In the genomic region with DNA sequence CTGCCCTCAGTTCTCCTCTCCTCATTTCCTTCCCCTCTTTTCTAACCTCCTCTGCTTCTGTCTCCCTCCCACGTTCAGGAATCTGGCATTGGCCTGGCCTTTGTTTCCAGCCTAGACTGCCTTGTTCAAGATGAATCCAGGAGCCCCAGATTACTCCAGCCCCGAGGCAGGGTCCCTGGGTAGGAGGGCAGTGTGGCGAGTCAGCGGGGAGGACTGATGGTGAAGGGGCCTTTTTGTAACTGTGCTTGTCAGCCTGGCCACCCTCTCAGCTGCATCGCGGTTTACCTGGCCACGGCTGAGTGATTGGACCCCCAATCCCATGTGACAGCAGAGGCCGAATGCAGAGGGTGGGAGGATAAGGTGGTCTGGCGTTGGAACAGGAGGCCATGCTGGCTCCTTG, we compare ENCODE assay signal across 19 cellular contexts.
A peak's percentile ranks its signal among the peaks of the same experiment; 100 is the strongest.
DNase-seq lines count a peak whose midpoint lies in the region; ATAC-seq, FAIRE-seq and TF ChIP-seq lines count a peak whose summit lies in the region.
"Had no signal": no experiment of that assay in that cellular context is flagged by ENCODE, and none has a peak within 500 bp of the region (broad histone marks: within the 10 kb centered on the region; RNA-seq: fewer than 3 reads in every experiment).

No MANE protein-coding gene starts in this region.

- H2AK5ac ChIP-seq in H1 (ENCODE audit: low read depth, low read length) (no peak overlapping the region), neuronal stem cell (ENCODE audit: low read depth, low read length) (peak overlapping the region; percentile 1)

- DNase-seq in ELF-1 (ENCODE audit: low read depth, low spot score) (peak; percentile 9), H1 (ENCODE audit: low read depth in 1 of 2, low spot score in 2 of 2) (no peak), kidney (peak; percentile 26), neuronal stem cell (ENCODE audit: low spot score) (no peak), kidney tubule cell (ENCODE audit: low spot score) (no peak), right cardiac atrium (no peak), brain microvascular endothelial cell (no peak)
- DNase-seq: 8988T; C1 segment of cervical spinal cord; Calu3; CD4-positive, alpha-beta memory T cell; COR-L47; DND-41; GDM1; GOT3; H7; HCEC 1CT had no signal

- H2BK12ac ChIP-seq in H1 (ENCODE audit: low read depth, low read length), result peak overlapping the region; percentile 29; the same call in 1 of the 2 replicates
- no peak overlapping the region for H2BK12ac ChIP-seq in neuronal stem cell (ENCODE audit: low read length)

- H3K9me3 ChIP-seq in H1 (ENCODE audit: insufficient read depth in 2 of 2, low read depth in 1 of 2, low read length in 1 of 2) (peaks cover 10 to 11% of the 10 kb centered on the region in 2 experiments; a peak in 2 of 4 replicates), kidney (ENCODE audit: control insufficient read depth in 1 of 2, low read length in 2 of 2) (peaks cover 0 to 8% of the 10 kb centered on the region in 2 donors), neuronal stem cell (replicated peaks in 1 of 2; ENCODE audit: control insufficient read depth in 2 of 2, insufficient read depth in 1 of 2, low read depth in 1 of 2, low read length in 2 of 2) (peaks cover 0 to 9% of the 10 kb centered on the region in 2 donors), right cardiac atrium (ENCODE audit: control insufficient read depth, low read length) (no peaks in the 10 kb centered on the region)

- H3K56ac ChIP-seq in H1 (replicated peaks; ENCODE audit: insufficient read length, low read depth, low read length), result no peak overlapping the region

- no peaks in the 10 kb centered on the region for H3K23me2 ChIP-seq in H1 (ENCODE audit: low read depth, low read length)

- H2BK20ac ChIP-seq in H1 (ENCODE audit: low read length), result no peak overlapping the region

- H2BK120ac ChIP-seq in H1 (replicated peaks; ENCODE audit: low read depth, low read length) (no peak overlapping the region), neuronal stem cell (ENCODE audit: low read depth, low read length) (no peak overlapping the region)

- TF ChIP-seq RAD21 in H1 (IDR thresholded peaks at IDR 0.05 in 1 of 2, conservative IDR thresholded peaks at IDR 0.05 in 1 of 2; ENCODE audit: low read depth in 2 of 2, low read length in 2 of 2), result no peak

- no peak overlapping the region for H3K18ac ChIP-seq in H1 (ENCODE audit: extremely low read depth, low read length)
- H3K18ac ChIP-seq in neuronal stem cell (ENCODE audit: low read length), result peak overlapping the region; percentile 41

- H3K4me1 ChIP-seq in H1 (replicated peaks in 1 of 4; ENCODE audit: control insufficient read depth in 3 of 4, insufficient read depth in 4 of 4, low read length in 3 of 4) (peaks cover 0 to 5% (median 0%) of the 10 kb centered on the region in 4 experiments; a peak in 2 of 7 replicates), kidney (ENCODE audit: control insufficient read depth in 1 of 2, insufficient read depth in 1 of 2, low read depth in 1 of 2, low read length in 2 of 2) (peaks cover 0 to 2% of the 10 kb centered on the region in 2 donors), neuronal stem cell (ENCODE audit: control insufficient read depth in 2 of 2, insufficient read depth in 1 of 2, low read depth in 1 of 2, low read length in 2 of 2) (no peaks in the 10 kb centered on the region), right cardiac atrium (ENCODE audit: control insufficient read depth, insufficient read depth, low read length) (no peaks in the 10 kb centered on the region)

- CTCF ChIA-PET in H1 (lab: Charles Lee; ENCODE audit: partially characterized antibody), result interaction anchor here (1.3 kb wide), 1 partner anchor 46 kb away, joined by 3 read pairs; no protein-coding TSS in a partner anchor

- intact Hi-C loops in kidney (cut with DNase I) (no loop called here), right cardiac atrium (cut with DNase I) (no loop called here)

- in situ Hi-C loops in brain microvascular endothelial cell (cut with HindIII; ENCODE audit: low pct_ligation_motif_present, low sequenced_read_pairs), result no loop called here

- H3K27me3 ChIP-seq in H1 (replicated peaks in 1 of 4; ENCODE audit: control insufficient read depth in 3 of 4, extremely low read depth in 1 of 4, insufficient read depth in 3 of 4, low read length in 3 of 4) (no peaks in the 10 kb centered on the region), neuronal stem cell (ENCODE audit: control insufficient read depth in 3 of 3, insufficient read depth in 3 of 3, low read depth in 1 of 3, low read length in 3 of 3) (peaks cover 0 to 17% (median 0%) of the 10 kb centered on the region in 3 experiments), right cardiac atrium (ENCODE audit: control insufficient read depth, insufficient read depth) (no peaks in the 10 kb centered on the region), brain microvascular endothelial cell (replicated peaks) (no peaks in the 10 kb centered on the region)

- POLR2A ChIA-PET in H1 (lab: Charles Lee; ENCODE audit: partially characterized antibody), result no interaction called here

- FAIRE-seq in H1 (lab: Jason Lieb, UNC) (no peak), kidney (lab: Jason Lieb, UNC) (no peak)
- FAIRE-seq: GM12878 had no signal

- no peak for ATAC-seq in right cardiac atrium
- no peak for ATAC-seq in GM21717 (IDR thresholded peaks at IDR 0.05; ENCODE audit: unreplicated experiment)
- ATAC-seq: GM12878 had no signal

- no peak overlapping the region for H3K23ac ChIP-seq in H1 (ENCODE audit: insufficient read length)
- no peak overlapping the region for H3K23ac ChIP-seq in neuronal stem cell (ENCODE audit: low read depth, low read length, poor library complexity)

- H3K27ac ChIP-seq in H1 (ENCODE audit: low read depth, low read length), result no peak overlapping the region
- no peak overlapping the region for H3K27ac ChIP-seq in kidney (ENCODE audit: low read depth in 2 of 2, low read length in 2 of 2)
- no peak overlapping the region for H3K27ac ChIP-seq in neuronal stem cell (replicated peaks; ENCODE audit: low read length)
- H3K27ac ChIP-seq in right cardiac atrium (ENCODE audit: low read length), result no peak overlapping the region
- H3K27ac ChIP-seq in brain microvascular endothelial cell, result no peak overlapping the region

- no peaks in the 10 kb centered on the region for H3K79me1 ChIP-seq in H1 (ENCODE audit: low read depth, low read length)
- no peaks in the 10 kb centered on the region for H3K79me1 ChIP-seq in neuronal stem cell (ENCODE audit: low read depth, low read length)

- H3K4me3 ChIP-seq in H1 (ENCODE audit: extremely low read depth in 1 of 4, insufficient read depth in 2 of 4, low read depth in 3 of 4, low read length in 4 of 4) (no peak overlapping the region), kidney (ENCODE audit: low read length in 2 of 2) (no peak overlapping the region), neuronal stem cell (ENCODE audit: low read length in 2 of 2) (no peak overlapping the region), right cardiac atrium (ENCODE audit: low read length) (no peak overlapping the region), brain microvascular endothelial cell (ENCODE audit: low read depth, low read length) (no peak overlapping the region)
- H3K4me3 ChIP-seq: GM12878 had no signal

- H3K79me2 ChIP-seq in H1 (ENCODE audit: control insufficient read depth in 1 of 2, insufficient read depth in 2 of 2, low read length in 2 of 2), result no peaks in the 10 kb centered on the region

- H2BK15ac ChIP-seq in H1 (ENCODE audit: low read length) (peak overlapping the region; percentile 92; the same call in 1 of the 2 replicates), neuronal stem cell (ENCODE audit: low read length) (no peak overlapping the region)

- H3K14ac ChIP-seq in H1 (ENCODE audit: insufficient read length), result no peak overlapping the region
- H3K14ac ChIP-seq in neuronal stem cell (ENCODE audit: low read length), result no peak overlapping the region

- TF ChIP-seq POLR2A in H1 (IDR thresholded peaks at IDR 0.05; ENCODE audit: control extremely low read depth in 1 of 2, low read depth in 2 of 2, low read length in 2 of 2), result no peak

- H3K36me3 ChIP-seq in H1 (ENCODE audit: control insufficient read depth in 2 of 4, insufficient read depth in 4 of 4, low read length in 3 of 4) (no peaks in the 10 kb centered on the region), kidney (ENCODE audit: control insufficient read depth in 1 of 2, insufficient read depth in 2 of 2, low read length in 2 of 2) (no peaks in the 10 kb centered on the region), neuronal stem cell (replicated peaks in 1 of 2; ENCODE audit: control insufficient read depth in 2 of 2, insufficient read depth in 2 of 2, low read length in 2 of 2) (no peaks in the 10 kb centered on the region), brain microvascular endothelial cell (replicated peaks) (no peaks in the 10 kb centered on the region)

- H2BK5ac ChIP-seq in H1 (ENCODE audit: low read depth, low read length), result no peak overlapping the region
- H2BK5ac ChIP-seq in neuronal stem cell (ENCODE audit: low read length), result no peak overlapping the region

- H4K8ac ChIP-seq in H1 (ENCODE audit: extremely low read depth, insufficient read depth, low read length) (peak overlapping the region; percentile 58; the same call in 1 of the 2 replicates), neuronal stem cell (ENCODE audit: low read depth, low read length) (no peak overlapping the region)

- no peak overlapping the region for H3K9ac ChIP-seq in H1 (replicated peaks in 1 of 4; ENCODE audit: extremely low read depth in 1 of 4, low read depth in 3 of 4, low read length in 3 of 4)
- H3K9ac ChIP-seq in kidney (ENCODE audit: low read length in 2 of 2), result no peak overlapping the region
- H3K9ac ChIP-seq in neuronal stem cell (ENCODE audit: low read depth, low read length, poor library complexity), result no peak overlapping the region

- no peak overlapping the region for H4K5ac ChIP-seq in H1 (ENCODE audit: insufficient read length, low read depth, low read length)

- TF ChIP-seq CTCF in H1 (IDR thresholded peaks at IDR 0.05; ENCODE audit: control extremely low read depth in 1 of 3, insufficient read depth in 1 of 3, low read depth in 1 of 3, low read length in 3 of 3) (no peak), kidney (IDR thresholded peaks at IDR 0.05; ENCODE audit: borderline replicate concordance, extremely low read depth, insufficient read depth) (no peak), brain microvascular endothelial cell (IDR thresholded peaks at IDR 0.05; ENCODE audit: low read depth, low read length, missing control alignments) (no peak)

- H4K91ac ChIP-seq in H1 (replicated peaks; ENCODE audit: insufficient read length, low read length) (peak overlapping the region; percentile 44), neuronal stem cell (ENCODE audit: low read depth, low read length, poor library complexity) (no peak overlapping the region)

- H2AFZ ChIP-seq in H1 (ENCODE audit: low read length) (0 out of 2 replicates have a peak overlapping the region, but pooled peaks have one; percentile 44), neuronal stem cell (ENCODE audit: low read length) (no peak overlapping the region)

- 82% methylated on average over 9 of the region's 9 CpGs; no CpG with 5 or more reads in 1 of the 2 experiments for whole genome bisulfite sequencing in H1 (ENCODE audit: extremely low coverage in 1 of 2, insufficient coverage in 1 of 2, insufficient read length in 1 of 2, insufficient replicate concordance in 2 of 2, low coverage in 1 of 2, low lambda C conversion rate in 2 of 2, missing lambda C conversion rate in 1 of 2), 2 experiments
- no CpG with 5 or more reads among the region's 9 CpGs for WGBS in neuronal stem cell (ENCODE audit: extremely low coverage in 2 of 2, insufficient read length in 2 of 2, insufficient replicate concordance in 1 of 2), 2 donors
- 74% methylated on average over 9 of the region's 9 CpGs for WGBS in right cardiac atrium

- H4K20me1 ChIP-seq in H1 (replicated peaks in 1 of 2; ENCODE audit: control insufficient read depth in 1 of 2, insufficient read depth in 2 of 2, low read length in 2 of 2), result no peaks in the 10 kb centered on the region

- H3K4me2 ChIP-seq in H1 (ENCODE audit: insufficient read depth in 1 of 2, low read depth in 2 of 2, low read length in 2 of 2) (no peak overlapping the region), neuronal stem cell (ENCODE audit: insufficient read depth, low read length, poor library complexity, severe bottlenecking) (no peak overlapping the region)

- TF ChIP-seq EP300 in H1 (IDR thresholded peaks at IDR 0.05; ENCODE audit: borderline replicate concordance in 1 of 2, low read depth in 2 of 2, low read length in 2 of 2), result no peak

- no peak overlapping the region for H3K4ac ChIP-seq in H1 (replicated peaks; ENCODE audit: insufficient read length, low read depth, low read length)
- H3K4ac ChIP-seq in neuronal stem cell (ENCODE audit: low read length), result no peak overlapping the region

Comparison
In these comparisons a context has a peak if more than half of its experiments do, and no peak if none do; other contexts are left out.
1. DNase-seq: peak in ELF-1 (single experiment) and kidney (single experiment); none in H1 (0 of 2), neuronal stem cell (single experiment), kidney tubule cell (single experiment), right cardiac atrium (0 of 3) and brain microvascular endothelial cell (single experiment).